ENCODE assay signal across 25 cellular contexts in the genomic region with DNA sequence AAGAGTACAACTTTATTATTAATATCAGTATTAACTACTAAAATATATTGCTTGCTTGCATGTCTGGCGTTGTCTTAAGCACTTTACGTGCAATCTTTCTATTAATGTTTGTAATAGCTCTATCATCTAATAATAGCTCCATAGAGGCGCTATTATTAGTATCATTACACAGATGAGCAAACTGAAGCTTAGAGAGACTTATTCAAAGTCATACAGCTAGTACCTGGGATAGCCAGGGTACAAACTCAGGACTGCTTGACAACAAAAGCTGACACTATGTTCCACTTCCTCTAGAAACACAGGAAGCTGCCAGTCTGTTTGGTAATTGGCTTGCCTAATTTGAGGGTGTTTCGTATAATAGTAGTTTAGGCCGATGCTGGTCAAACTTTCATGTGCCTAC.
"Had no signal": no experiment of that assay in that cellular context is flagged by ENCODE, and none has a peak within 500 bp of the region (broad histone marks: within the 10 kb centered on the region; RNA-seq: fewer than 3 reads in every experiment).

No MANE protein-coding gene starts in this region.

- DNase-seq: activated effector memory CD4-positive, alpha-beta T cell treated with anti-CD3 and anti-CD28 coated beads, Interleukin-2, amount 50 U/mL, for 16 hours; activated effector memory CD4-positive, alpha-beta T cell treated with Interleukin-2 at 50 U/mL for 16 hours; activated gamma-delta T cell; activated gamma-delta T cell treated with Interleukin-2 at 50 U/mL for 16 hours; activated naive CD4-positive, alpha-beta T cell; activated naive CD4-positive, alpha-beta T cell treated with anti-CD3 and anti-CD28 coated beads for 36 hours; activated naive CD4-positive, alpha-beta T cell treated with anti-CD3 and anti-CD28 coated beads, Interleukin-2, amount 10 ng/mL, durations not matched to agents 7 days and 5 days; activated naive CD4-positive, alpha-beta T cell treated with anti-CD3 and anti-CD28 coated beads, Interleukin-2, amount 50 U/mL, for 16 hours; activated naive CD4-positive, alpha-beta T cell treated with Interleukin-2 at 50 U/mL for 16 hours; activated naive CD8-positive, alpha-beta T cell treated with anti-CD3 and anti-CD28 coated beads for 36 hours; activated naive CD8-positive, alpha-beta T cell treated with anti-CD3 and anti-CD28 coated beads, Interleukin-2, amount 10 ng/mL, durations not matched to agents 7 days and 5 days; activated naive CD8-positive, alpha-beta T cell treated with anti-CD3 and anti-CD28 coated beads, Interleukin-2, amount 50 U/mL, for 24 hours; activated T-cell treated with anti-CD3 and anti-CD28 coated beads, Interleukin-2, amount 50 U/mL, for 24 hours; activated T-cell treated with anti-CD3 and anti-CD28 coated beads, Interleukin-2, amount 50 U/mL, for 4 hours; activated T-cell treated with anti-CD3 and anti-CD28 coated beads, Interleukin-2, amount 50 U/mL, for 48 hours; activated T-cell treated with anti-CD3 and anti-CD28 coated beads, Interleukin-2, amount 50 U/mL, for 72 hours; adrenal gland; amniotic stem cell; aorta; body of pancreas; brain microvascular endothelial cell; central memory CD4-positive, alpha-beta T cell; cerebellar nuclear complex had no signal

- H3K27ac ChIP-seq: adrenal gland, ascending aorta, body of pancreas, brain microvascular endothelial cell, cardiac muscle cell had no signal
